In genomic region chr3:49709852-49710251, GRCh38 we compare ENCODE assay signal across 24 cellular contexts. TPM values are rescaled to one million over a fixed set of nuclear protein-coding genes. Genes with fewer than 3 reads are reported as not detected.
A peak's percentile ranks its signal among the peaks of the same experiment; 100 is the strongest.
DNase-seq lines count a peak whose midpoint lies in the region; ATAC-seq, FAIRE-seq and TF ChIP-seq lines count a peak whose summit lies in the region.
"Had no signal": no experiment of that assay in that cellular context is flagged by ENCODE, and none has a peak within 500 bp of the region (broad histone marks: within the 10 kb centered on the region; RNA-seq: fewer than 3 reads in every experiment).

No MANE protein-coding gene starts in this region.

- no peak overlapping the region for H2AK5ac ChIP-seq in neuronal stem cell (ENCODE audit: low read depth, low read length)

- no peak for TF ChIP-seq POLR2A in HepG2 (IDR thresholded peaks at IDR 0.05; ENCODE audit: insufficient read depth in 1 of 2, low read depth in 2 of 2, low read length in 2 of 2)
- TF ChIP-seq POLR2A in right lobe of liver (IDR thresholded peaks at IDR 0.05) = no peak
- TF ChIP-seq POLR2A in spleen (IDR thresholded peaks at IDR 0.05) = no peak

- intact Hi-C loops in HepG2 (cut with micrococcal nuclease; ENCODE audit: unreplicated experiment) = no loop called here
- intact Hi-C loops in right lobe of liver (cut with DNase I) = loop anchor here in 1 of 2 donors (10.0 kb wide), 1 partner anchor 135 kb away; no protein-coding TSS in a partner anchor
- intact Hi-C loops in spleen (cut with DNase I; ENCODE audit: low total_unique reads) = no loop called here
- intact Hi-C loops in left cardiac atrium (cut with DNase I) = no loop called here

- no peak for FAIRE-seq in HepG2 (lab: Jason Lieb, UNC)
- FAIRE-seq: A549, D721Med, GM12878 had no signal

- no peaks in the 10 kb centered on the region for H3K79me2 ChIP-seq in HepG2 (ENCODE audit: insufficient read depth, low read length)

- H2BK15ac ChIP-seq in neuronal stem cell (ENCODE audit: low read length) = no peak overlapping the region

- peak overlapping the region; percentile 4 for H3K4me3 Mint-ChIP-seq in endothelial cell (ENCODE audit: unreplicated experiment)
- H3K4me3 Mint-ChIP-seq: B cell; CD4-positive, CD25-positive, alpha-beta regulatory T cell; CD8-positive, alpha-beta memory T cell; GM23338; H9; HFFc6 had no signal

- H3K4me3 ChIP-seq in HepG2 (replicated peaks in 1 of 3; ENCODE audit: insufficient read depth in 1 of 3, low read depth in 2 of 3, low read length in 3 of 3) (no peak overlapping the region), right lobe of liver (no peak overlapping the region), spleen (no peak overlapping the region), neuronal stem cell (ENCODE audit: low read length in 2 of 2) (no peak overlapping the region)
- H3K4me3 ChIP-seq: A549, BLaER1, GM12878, GM23338 had no signal

- H2BK12ac ChIP-seq in neuronal stem cell (ENCODE audit: low read length) = no peak overlapping the region

- H3K27me3 Mint-ChIP-seq in endothelial cell (ENCODE audit: unreplicated experiment) = no peaks in the 10 kb centered on the region
- H3K27me3 Mint-ChIP-seq: B cell; CD4-positive, CD25-positive, alpha-beta regulatory T cell; CD8-positive, alpha-beta memory T cell had no signal

- POLR2A ChIA-PET in HepG2 (lab: Yijun Ruan, JAX) = no interaction called here

- H3K4me2 ChIP-seq in HepG2 (ENCODE audit: low read depth, low read length) (no peak overlapping the region), neuronal stem cell (ENCODE audit: insufficient read depth, low read length, poor library complexity, severe bottlenecking) (no peak overlapping the region)
- H3K4me2 ChIP-seq: A549, BLaER1, GM23338 had no signal

- no peak overlapping the region for H3K27ac Mint-ChIP-seq in endothelial cell (ENCODE audit: unreplicated experiment)
- H3K27ac Mint-ChIP-seq: B cell; CD4-positive, CD25-positive, alpha-beta regulatory T cell; GM23338; H9; HFFc6 had no signal

- H3K4me1 ChIP-seq in HepG2 (ENCODE audit: insufficient read depth, low read length) (peaks cover 23% of the 10 kb centered on the region), right lobe of liver (no peaks in the 10 kb centered on the region), spleen (peaks cover 0 to 28% (median 5%) of the 10 kb centered on the region in 6 donors), neuronal stem cell (ENCODE audit: control insufficient read depth in 2 of 2, insufficient read depth in 1 of 2, low read depth in 1 of 2, low read length in 2 of 2) (no peaks in the 10 kb centered on the region)
- H3K4me1 ChIP-seq: A549 had no signal

- no peak overlapping the region for H4K8ac ChIP-seq in neuronal stem cell (ENCODE audit: low read depth, low read length)

- H3K9ac ChIP-seq in HepG2 (ENCODE audit: insufficient read depth, low read depth, low read length) = no peak overlapping the region
- H3K9ac ChIP-seq in neuronal stem cell (ENCODE audit: low read depth, low read length, poor library complexity) = no peak overlapping the region
- H3K9ac ChIP-seq: BLaER1 had no signal

- TF ChIP-seq EP300 in HepG2 (IDR thresholded peaks at IDR 0.05; ENCODE audit: low read depth in 2 of 2, low read length in 2 of 2) (no peak), HepG2 (CRISPR knock-in tag; IDR thresholded peaks at IDR 0.05; ENCODE audit: borderline replicate concordance) (no peak)

- H3K27me3 ChIP-seq in HepG2 (ENCODE audit: control insufficient read depth in 1 of 2, insufficient read depth in 2 of 2, low read length in 2 of 2) (no peaks in the 10 kb centered on the region; a peak in 1 of 5 replicates), right lobe of liver (no peaks in the 10 kb centered on the region), spleen (replicated peaks in 1 of 7) (no peaks in the 10 kb centered on the region), neuronal stem cell (ENCODE audit: control insufficient read depth in 3 of 3, insufficient read depth in 3 of 3, low read depth in 1 of 3, low read length in 3 of 3) (no peaks in the 10 kb centered on the region)
- H3K27me3 ChIP-seq: BLaER1 had no signal

- H3K4ac ChIP-seq in neuronal stem cell (ENCODE audit: low read length) = no peak overlapping the region

- H3K79me1 ChIP-seq in neuronal stem cell (ENCODE audit: low read depth, low read length) = peaks cover 2% of the 10 kb centered on the region

- H2AFZ ChIP-seq in HepG2 (ENCODE audit: low read length) = no peak overlapping the region
- H2AFZ ChIP-seq in neuronal stem cell (ENCODE audit: low read length) = no peak overlapping the region
- H2AFZ ChIP-seq: GM23338 had no signal

- H4K91ac ChIP-seq in neuronal stem cell (ENCODE audit: low read depth, low read length, poor library complexity) = no peak overlapping the region

- H3K27ac ChIP-seq in HepG2 (ENCODE audit: extremely low read length, insufficient read depth, low read length) = no peak overlapping the region
- no peak overlapping the region for H3K27ac ChIP-seq in right lobe of liver
- no peak overlapping the region for H3K27ac ChIP-seq in spleen
- no peak overlapping the region for H3K27ac ChIP-seq in neuronal stem cell (replicated peaks; ENCODE audit: low read length)
- H3K27ac ChIP-seq: A549, BLaER1, C4-2B had no signal

- no peak overlapping the region for H2BK5ac ChIP-seq in neuronal stem cell (ENCODE audit: low read length)

- no peak for ATAC-seq in HepG2
- no peak for ATAC-seq in right lobe of liver
- no peak for ATAC-seq in left cardiac atrium
- ATAC-seq: A549, GM12878, GM23338, HCT116 had no signal

- H3K4me1 Mint-ChIP-seq in endothelial cell (ENCODE audit: unreplicated experiment) = peaks cover 15% of the 10 kb centered on the region
- H3K4me1 Mint-ChIP-seq: GM23338, H9 had no signal

- WGBS in HepG2 (ENCODE audit: low lambda C conversion rate) = 95% methylated on average over 8 of the region's 8 CpGs
- WGBS in right lobe of liver (ENCODE audit: insufficient coverage, low coverage, low lambda C conversion rate, missing lambda C conversion rate) = 94% methylated on average over 5 of the region's 8 CpGs
- 93 to 98% (median 97%) methylated on average over 8 of the region's 8 CpGs for WGBS in spleen, 5 donors
- 100% methylated on average over 1 of the region's 8 CpGs; no CpG with 5 or more reads in 1 of the 2 donors for WGBS in neuronal stem cell (ENCODE audit: extremely low coverage in 2 of 2, insufficient read length in 2 of 2, insufficient replicate concordance in 1 of 2), 2 donors

- H3K18ac ChIP-seq in neuronal stem cell (ENCODE audit: low read length) = no peak overlapping the region

- no TSS peak for BruUV-seq in HepG2 (replicated peaks; lab: Mats Ljungman, UMichigan)

- DNase-seq in HepG2 (ENCODE audit: low spot score) = no peak
- DNase-seq in right lobe of liver = no peak
- DNase-seq in endothelial cell (ENCODE audit: low spot score) = no peak
- DNase-seq in spleen = peak; percentile 10
- no peak for DNase-seq in left cardiac atrium
- DNase-seq in neuronal stem cell (ENCODE audit: low spot score) = no peak
- DNase-seq: 8988T; CD4-positive, CD25-positive, alpha-beta regulatory T cell; DMS 273 treated with DMSO at 0.1 percent for 48 hours; DMS79; EL; GDM1; H9; HFFc6 had no signal

- no peak overlapping the region for H3K23ac ChIP-seq in neuronal stem cell (ENCODE audit: low read depth, low read length, poor library complexity)

- TF ChIP-seq RAD21 in HepG2 (CRISPR knock-in tag; IDR thresholded peaks at IDR 0.05) = no peak

- H3K9me3 Mint-ChIP-seq in endothelial cell (ENCODE audit: unreplicated experiment) = no peaks in the 10 kb centered on the region
- H3K9me3 Mint-ChIP-seq: CD8-positive, alpha-beta memory T cell; GM23338; H9; HFFc6 had no signal

- no peaks in the 10 kb centered on the region for H4K20me1 ChIP-seq in HepG2 (ENCODE audit: insufficient read depth, low read length)
- H4K20me1 ChIP-seq: BLaER1 had no signal

- TF ChIP-seq CTCF in HepG2 (CRISPR knock-in tag; IDR thresholded peaks at IDR 0.05) (no peak), right lobe of liver (IDR thresholded peaks at IDR 0.05) (no peak), endothelial cell (IDR thresholded peaks at IDR 0.05; ENCODE audit: unreplicated experiment) (no peak), spleen (IDR thresholded peaks at IDR 0.05 in 8 of 11, conservative IDR thresholded peaks at IDR 0.05 in 3 of 11) (no peak)

- peaks cover 7% of the 10 kb centered on the region for H3K36me3 Mint-ChIP-seq in endothelial cell (ENCODE audit: low read depth, unreplicated experiment)

- CTCF ChIA-PET in HepG2 (lab: Yijun Ruan, JAX; ENCODE audit: low intra/inter-chr PET ratio, low total read pairs) = no interaction called here

- no peak overlapping the region for H3K14ac ChIP-seq in neuronal stem cell (ENCODE audit: low read length)

- no peak overlapping the region for H2BK120ac ChIP-seq in neuronal stem cell (ENCODE audit: low read depth, low read length)

- in situ Hi-C loops in HepG2 (cut with HindIII; ENCODE audit: extremely low pct_ligation_motif_present, low pct_unique_long_range_greater_than_20kb) = no loop called here

- H3K9me3 ChIP-seq in HepG2 (ENCODE audit: low read length) (no peaks in the 10 kb centered on the region), right lobe of liver (no peaks in the 10 kb centered on the region), spleen (no peaks in the 10 kb centered on the region), neuronal stem cell (replicated peaks in 1 of 2; ENCODE audit: control insufficient read depth in 2 of 2, insufficient read depth in 1 of 2, low read depth in 1 of 2, low read length in 2 of 2) (peaks cover 0 to 2% of the 10 kb centered on the region in 2 donors)
- H3K9me3 ChIP-seq: A549, BLaER1 had no signal

- H3K36me3 ChIP-seq in HepG2 (replicated peaks in 1 of 2; ENCODE audit: control insufficient read depth in 1 of 2, insufficient read depth in 2 of 2, low read length in 2 of 2) (peaks cover 11 to 20% of the 10 kb centered on the region in 2 experiments; a peak in 4 of 5 replicates), right lobe of liver (peaks cover 0 to 32% (median 16%) of the 10 kb centered on the region in 4 donors), spleen (peaks cover 0 to 84% (median 25%) of the 10 kb centered on the region in 6 donors), neuronal stem cell (replicated peaks in 1 of 2; ENCODE audit: control insufficient read depth in 2 of 2, insufficient read depth in 2 of 2, low read length in 2 of 2) (peaks cover 5 to 16% of the 10 kb centered on the region in 2 donors)

RNA-seq across cellular contexts. Expression of gene AMIGO3, which starts 9.6 kb away (rescaled TPM):
- total RNA-seq in HepG2 (2016; rRNA removed; fragmentation: Illumina TruSeq; extraction: Trizol) = 0.35 TPM in 1 of 2 replicates, not detected in the other
- 0.18 and 0.51 TPM in 2 replicates for total RNA-seq in HepG2 (2016; cell fraction: cytosol; rRNA removed; fragmentation: Illumina TruSeq; extraction: Trizol; ENCODE audit: low read depth)
- total RNA-seq in HepG2 (2016; cell fraction: insoluble cytoplasmic fraction; rRNA removed; fragmentation: Illumina TruSeq; extraction: Trizol) = 0.13 and 0.45 TPM in 2 replicates
- 0.19 TPM in 1 of 2 replicates, not detected in the other for total RNA-seq in HepG2 (2016; cell fraction: membrane; rRNA removed; fragmentation: Illumina TruSeq; extraction: Trizol)
- total RNA-seq in HepG2 (2016; cell fraction: nucleus; rRNA removed; fragmentation: Illumina TruSeq; extraction: Trizol) = not detected in 2 replicates
- 0.21 TPM in 1 of 2 replicates, not detected in the other for polyA plus RNA-seq in HepG2 (2011; rRNA removed)
- 0.03 and 0.07 TPM in 2 replicates for polyA plus RNA-seq in HepG2 (2011; cell fraction: cytosol; rRNA removed)
- polyA plus RNA-seq in HepG2 (2011; cell fraction: nucleus; rRNA removed) = 3.1 and 7.8 TPM in 2 replicates
- polyA plus RNA-seq in HepG2 (2012) = 0.36 TPM in 1 of 2 replicates, not detected in the other
- polyA plus RNA-seq in HepG2 (2016; cell fraction: cytosol; fragmentation: Illumina TruSeq; extraction: Trizol; ENCODE audit: low read depth) = 0.40 and 0.44 TPM in 2 replicates
- 0.73 and 0.79 TPM in 2 replicates for polyA plus RNA-seq in HepG2 (2016; cell fraction: insoluble cytoplasmic fraction; fragmentation: Illumina TruSeq; extraction: Trizol; ENCODE audit: low read depth)
- polyA plus RNA-seq in HepG2 (2016; cell fraction: membrane; fragmentation: Illumina TruSeq; extraction: Trizol; ENCODE audit: low read depth) = 0.40 and 0.43 TPM in 2 replicates
- 0.53 and 1.7 TPM in 2 replicates for polyA plus RNA-seq in HepG2 (2016; cell fraction: nucleus; fragmentation: Illumina TruSeq; extraction: Trizol; ENCODE audit: insufficient read depth, low read depth)
- polyA minus RNA-seq in HepG2 (2011; rRNA and poly(A)+ RNA removed; ENCODE audit: low replicate concordance) = 1.8 and 3.5 TPM in 2 replicates
- 0.26 and 0.30 TPM in 2 replicates for polyA minus RNA-seq in HepG2 (2011; cell fraction: cytosol; rRNA and poly(A)+ RNA removed)
- polyA minus RNA-seq in HepG2 (2011; cell fraction: nucleus; rRNA and poly(A)+ RNA removed) = 0.75 and 2.1 TPM in 2 replicates
- total RNA-seq in right lobe of liver = 1 to 10 TPM in 1 of 6 experiments, under 1 TPM in 3, not detected in 2; 0.07 to 2.4 (median 0.64) TPM
- total RNA-seq in endothelial cell (ENCODE audit: unreplicated experiment) = 0.56 TPM
- total RNA-seq in spleen = 1 to 10 TPM in 2 of 7 donors, under 1 TPM in 1, not detected in 4; 0.23 to 1.6 (median 1.4) TPM
- 1 to 10 TPM in 1 of 3 donors, under 1 TPM in 2; 0.52 to 1.1 (median 0.79) TPM for polyA plus RNA-seq in spleen
- total RNA-seq in left cardiac atrium = under 1 TPM in 1 of 2 donors, not detected in 1; 0.09 TPM
- 1.0 TPM for polyA plus RNA-seq in neuronal stem cell (2013, experiment 1 of 2)
- polyA plus RNA-seq in neuronal stem cell (2013, experiment 2 of 2) = 0.93 TPM
- total RNA-seq: B cell; CD4-positive, CD25-positive, alpha-beta regulatory T cell; H4 had no signal

RNA-seq across cellular contexts. Expression of gene GMPPB, which starts 13.9 kb away (rescaled TPM):
- total RNA-seq in HepG2 (2016; rRNA removed; fragmentation: Illumina TruSeq; extraction: Trizol) = 21.7 and 23.1 TPM in 2 replicates
- total RNA-seq in HepG2 (2016; cell fraction: cytosol; rRNA removed; fragmentation: Illumina TruSeq; extraction: Trizol; ENCODE audit: low read depth) = 3.9 and 5.4 TPM in 2 replicates
- total RNA-seq in HepG2 (2016; cell fraction: insoluble cytoplasmic fraction; rRNA removed; fragmentation: Illumina TruSeq; extraction: Trizol) = 21.2 and 23.8 TPM in 2 replicates
- total RNA-seq in HepG2 (2016; cell fraction: membrane; rRNA removed; fragmentation: Illumina TruSeq; extraction: Trizol) = 7.3 and 8.9 TPM in 2 replicates
- total RNA-seq in HepG2 (2016; cell fraction: nucleus; rRNA removed; fragmentation: Illumina TruSeq; extraction: Trizol) = 14.9 and 16.7 TPM in 2 replicates
- polyA plus RNA-seq in HepG2 (2011; rRNA removed) = 6.5 and 9.1 TPM in 2 replicates
- 6.3 and 8.4 TPM in 2 replicates for polyA plus RNA-seq in HepG2 (2011; cell fraction: cytosol; rRNA removed)
- 15.5 and 21.5 TPM in 2 replicates for polyA plus RNA-seq in HepG2 (2011; cell fraction: nucleus; rRNA removed)
- 4.8 and 5.8 TPM in 2 replicates for polyA plus RNA-seq in HepG2 (2012)
- polyA plus RNA-seq in HepG2 (2016; cell fraction: cytosol; fragmentation: Illumina TruSeq; extraction: Trizol; ENCODE audit: low read depth) = 3.3 and 3.7 TPM in 2 replicates
- 17.8 and 18.8 TPM in 2 replicates for polyA plus RNA-seq in HepG2 (2016; cell fraction: insoluble cytoplasmic fraction; fragmentation: Illumina TruSeq; extraction: Trizol; ENCODE audit: low read depth)
- 4.7 and 5.8 TPM in 2 replicates for polyA plus RNA-seq in HepG2 (2016; cell fraction: membrane; fragmentation: Illumina TruSeq; extraction: Trizol; ENCODE audit: low read depth)
- 23.9 and 25.9 TPM in 2 replicates for polyA plus RNA-seq in HepG2 (2016; cell fraction: nucleus; fragmentation: Illumina TruSeq; extraction: Trizol; ENCODE audit: insufficient read depth, low read depth)
- polyA minus RNA-seq in HepG2 (2011; rRNA and poly(A)+ RNA removed; ENCODE audit: low replicate concordance) = 21.4 and 30.7 TPM in 2 replicates
- polyA minus RNA-seq in HepG2 (2011; cell fraction: cytosol; rRNA and poly(A)+ RNA removed) = 4.2 and 5.6 TPM in 2 replicates
- 12.6 and 20.3 TPM in 2 replicates for polyA minus RNA-seq in HepG2 (2011; cell fraction: nucleus; rRNA and poly(A)+ RNA removed)
- total RNA-seq in right lobe of liver = 10 to 100 TPM; 12.2 to 34.2 (median 25.6) TPM
- total RNA-seq in endothelial cell (ENCODE audit: unreplicated experiment) = 21.3 TPM
- 10 to 100 TPM; 24.0 to 34.3 (median 30.0) TPM for total RNA-seq in spleen
- 10 to 100 TPM; 10.8 to 21.2 (median 11.1) TPM for polyA plus RNA-seq in spleen
- 10 to 100 TPM; 22.4 to 38.3 TPM for total RNA-seq in left cardiac atrium
- 7.4 TPM for polyA plus RNA-seq in neuronal stem cell (2013, experiment 1 of 2)
- 7.4 TPM for polyA plus RNA-seq in neuronal stem cell (2013, experiment 2 of 2)

RNA-seq across cellular contexts. Expression of gene RNF123, which starts 20.5 kb away (rescaled TPM):
- total RNA-seq in HepG2 (2016; rRNA removed; fragmentation: Illumina TruSeq; extraction: Trizol) (16.1 and 29.9 TPM in 2 replicates), right lobe of liver (10 to 100 TPM; 32.4 to 48.3 (median 39.9) TPM), endothelial cell (ENCODE audit: unreplicated experiment) (42.3 TPM), spleen (10 to 100 TPM; 34.9 to 57.5 (median 48.1) TPM), left cardiac atrium (10 to 100 TPM; 39.2 to 44.8 TPM)
- 7.6 and 8.9 TPM in 2 replicates for total RNA-seq in HepG2 (2016; cell fraction: cytosol; rRNA removed; fragmentation: Illumina TruSeq; extraction: Trizol; ENCODE audit: low read depth)
- 12.8 and 27.1 TPM in 2 replicates for total RNA-seq in HepG2 (2016; cell fraction: insoluble cytoplasmic fraction; rRNA removed; fragmentation: Illumina TruSeq; extraction: Trizol)
- total RNA-seq in HepG2 (2016; cell fraction: membrane; rRNA removed; fragmentation: Illumina TruSeq; extraction: Trizol) = 10.8 and 12.7 TPM in 2 replicates
- 28.7 and 34.7 TPM in 2 replicates for total RNA-seq in HepG2 (2016; cell fraction: nucleus; rRNA removed; fragmentation: Illumina TruSeq; extraction: Trizol)
- polyA plus RNA-seq in HepG2 (2011; rRNA removed) (82.2 and 91.9 TPM in 2 replicates), spleen (10 to 100 TPM; 11.6 to 22.5 (median 18.0) TPM)
- polyA plus RNA-seq in HepG2 (2011; cell fraction: cytosol; rRNA removed) = 37.9 and 55.2 TPM in 2 replicates
- polyA plus RNA-seq in HepG2 (2011; cell fraction: nucleus; rRNA removed) = 455 and 594 TPM in 2 replicates
- 27.9 and 34.2 TPM in 2 replicates for polyA plus RNA-seq in HepG2 (2012)
- 8.1 and 10.5 TPM in 2 replicates for polyA plus RNA-seq in HepG2 (2016; cell fraction: cytosol; fragmentation: Illumina TruSeq; extraction: Trizol; ENCODE audit: low read depth)
- polyA plus RNA-seq in HepG2 (2016; cell fraction: insoluble cytoplasmic fraction; fragmentation: Illumina TruSeq; extraction: Trizol; ENCODE audit: low read depth) = 17.1 and 25.1 TPM in 2 replicates
- 14.9 and 15.8 TPM in 2 replicates for polyA plus RNA-seq in HepG2 (2016; cell fraction: membrane; fragmentation: Illumina TruSeq; extraction: Trizol; ENCODE audit: low read depth)
- 108 and 116 TPM in 2 replicates for polyA plus RNA-seq in HepG2 (2016; cell fraction: nucleus; fragmentation: Illumina TruSeq; extraction: Trizol; ENCODE audit: insufficient read depth, low read depth)
- 88.9 and 105 TPM in 2 replicates for polyA minus RNA-seq in HepG2 (2011; rRNA and poly(A)+ RNA removed; ENCODE audit: low replicate concordance)
- polyA minus RNA-seq in HepG2 (2011; cell fraction: cytosol; rRNA and poly(A)+ RNA removed) = 26.2 and 30.5 TPM in 2 replicates
- polyA minus RNA-seq in HepG2 (2011; cell fraction: nucleus; rRNA and poly(A)+ RNA removed) = 55.9 and 56.4 TPM in 2 replicates
- polyA plus RNA-seq in neuronal stem cell (2013, experiment 1 of 2) = 21.9 TPM
- 20.9 TPM for polyA plus RNA-seq in neuronal stem cell (2013, experiment 2 of 2)

RNA-seq across cellular contexts. Expression of gene MST1, which starts 20.6 kb away (rescaled TPM):
- 26.7 and 189 TPM in 2 replicates for total RNA-seq in HepG2 (2016; rRNA removed; fragmentation: Illumina TruSeq; extraction: Trizol)
- 15.3 and 18.3 TPM in 2 replicates for total RNA-seq in HepG2 (2016; cell fraction: cytosol; rRNA removed; fragmentation: Illumina TruSeq; extraction: Trizol; ENCODE audit: low read depth)
- 25.3 and 197 TPM in 2 replicates for total RNA-seq in HepG2 (2016; cell fraction: insoluble cytoplasmic fraction; rRNA removed; fragmentation: Illumina TruSeq; extraction: Trizol)
- total RNA-seq in HepG2 (2016; cell fraction: membrane; rRNA removed; fragmentation: Illumina TruSeq; extraction: Trizol) = 14.6 and 16.5 TPM in 2 replicates
- 267 and 300 TPM in 2 replicates for total RNA-seq in HepG2 (2016; cell fraction: nucleus; rRNA removed; fragmentation: Illumina TruSeq; extraction: Trizol)
- polyA plus RNA-seq in HepG2 (2011; rRNA removed) = 452 and 686 TPM in 2 replicates
- polyA plus RNA-seq in HepG2 (2011; cell fraction: cytosol; rRNA removed) = 174 and 178 TPM in 2 replicates
- 7,383 and 7,818 TPM in 2 replicates for polyA plus RNA-seq in HepG2 (2011; cell fraction: nucleus; rRNA removed)
- 313 and 330 TPM in 2 replicates for polyA plus RNA-seq in HepG2 (2012)
- 6.2 and 6.6 TPM in 2 replicates for polyA plus RNA-seq in HepG2 (2016; cell fraction: cytosol; fragmentation: Illumina TruSeq; extraction: Trizol; ENCODE audit: low read depth)
- 20.9 and 21.3 TPM in 2 replicates for polyA plus RNA-seq in HepG2 (2016; cell fraction: insoluble cytoplasmic fraction; fragmentation: Illumina TruSeq; extraction: Trizol; ENCODE audit: low read depth)
- 9.6 and 10.0 TPM in 2 replicates for polyA plus RNA-seq in HepG2 (2016; cell fraction: membrane; fragmentation: Illumina TruSeq; extraction: Trizol; ENCODE audit: low read depth)
- 695 and 762 TPM in 2 replicates for polyA plus RNA-seq in HepG2 (2016; cell fraction: nucleus; fragmentation: Illumina TruSeq; extraction: Trizol; ENCODE audit: insufficient read depth, low read depth)
- polyA minus RNA-seq in HepG2 (2011; rRNA and poly(A)+ RNA removed; ENCODE audit: low replicate concordance) = 3.2 and 148 TPM in 2 replicates
- polyA minus RNA-seq in HepG2 (2011; cell fraction: cytosol; rRNA and poly(A)+ RNA removed) = 42.2 and 50.5 TPM in 2 replicates
- 323 and 384 TPM in 2 replicates for polyA minus RNA-seq in HepG2 (2011; cell fraction: nucleus; rRNA and poly(A)+ RNA removed)
- total RNA-seq in right lobe of liver = 100 to 1,000 TPM; 321 to 695 (median 632) TPM
- total RNA-seq in endothelial cell (ENCODE audit: unreplicated experiment) = 22.0 TPM
- 10 to 100 TPM; 17.0 to 26.9 (median 21.1) TPM for total RNA-seq in spleen
- polyA plus RNA-seq in spleen = 10 to 100 TPM; 28.0 to 65.8 (median 43.4) TPM
- total RNA-seq in left cardiac atrium = 10 to 100 TPM in 1 of 2 donors, 1 to 10 TPM in 1; 8.8 to 11.5 TPM
- 10.4 TPM for polyA plus RNA-seq in neuronal stem cell (2013, experiment 1 of 2)
- polyA plus RNA-seq in neuronal stem cell (2013, experiment 2 of 2) = 11.3 TPM

RNA-seq across cellular contexts. Expression of gene APEH, which starts 35.7 kb away (rescaled TPM):
- total RNA-seq in HepG2 (2016; rRNA removed; fragmentation: Illumina TruSeq; extraction: Trizol) (116 and 130 TPM in 2 replicates), right lobe of liver (100 to 1,000 TPM in 2 of 6 experiments, 10 to 100 TPM in 4; 60.9 to 114 (median 90.5) TPM), endothelial cell (ENCODE audit: unreplicated experiment) (71.1 TPM), spleen (10 to 100 TPM; 63.1 to 89.5 (median 78.7) TPM), left cardiac atrium (10 to 100 TPM; 75.3 to 82.6 TPM)
- total RNA-seq in HepG2 (2016; cell fraction: cytosol; rRNA removed; fragmentation: Illumina TruSeq; extraction: Trizol; ENCODE audit: low read depth) = 32.8 and 39.1 TPM in 2 replicates
- 118 and 134 TPM in 2 replicates for total RNA-seq in HepG2 (2016; cell fraction: insoluble cytoplasmic fraction; rRNA removed; fragmentation: Illumina TruSeq; extraction: Trizol)
- total RNA-seq in HepG2 (2016; cell fraction: membrane; rRNA removed; fragmentation: Illumina TruSeq; extraction: Trizol) = 57.5 and 60.4 TPM in 2 replicates
- 99.4 and 109 TPM in 2 replicates for total RNA-seq in HepG2 (2016; cell fraction: nucleus; rRNA removed; fragmentation: Illumina TruSeq; extraction: Trizol)
- polyA plus RNA-seq in HepG2 (2011; rRNA removed) (116 and 123 TPM in 2 replicates), spleen (10 to 100 TPM; 29.6 to 46.0 (median 42.7) TPM)
- polyA plus RNA-seq in HepG2 (2011; cell fraction: cytosol; rRNA removed) = 95.0 and 116 TPM in 2 replicates
- 227 and 231 TPM in 2 replicates for polyA plus RNA-seq in HepG2 (2011; cell fraction: nucleus; rRNA removed)
- 110 and 113 TPM in 2 replicates for polyA plus RNA-seq in HepG2 (2012)
- 22.6 and 23.9 TPM in 2 replicates for polyA plus RNA-seq in HepG2 (2016; cell fraction: cytosol; fragmentation: Illumina TruSeq; extraction: Trizol; ENCODE audit: low read depth)
- 87.5 and 96.0 TPM in 2 replicates for polyA plus RNA-seq in HepG2 (2016; cell fraction: insoluble cytoplasmic fraction; fragmentation: Illumina TruSeq; extraction: Trizol; ENCODE audit: low read depth)
- polyA plus RNA-seq in HepG2 (2016; cell fraction: membrane; fragmentation: Illumina TruSeq; extraction: Trizol; ENCODE audit: low read depth) = 27.9 and 31.1 TPM in 2 replicates
- polyA plus RNA-seq in HepG2 (2016; cell fraction: nucleus; fragmentation: Illumina TruSeq; extraction: Trizol; ENCODE audit: insufficient read depth, low read depth) = 137 and 152 TPM in 2 replicates
- 481 and 533 TPM in 2 replicates for polyA minus RNA-seq in HepG2 (2011; rRNA and poly(A)+ RNA removed; ENCODE audit: low replicate concordance)
- polyA minus RNA-seq in HepG2 (2011; cell fraction: cytosol; rRNA and poly(A)+ RNA removed) = 94.8 and 99.0 TPM in 2 replicates
- polyA minus RNA-seq in HepG2 (2011; cell fraction: nucleus; rRNA and poly(A)+ RNA removed) = 120 and 143 TPM in 2 replicates
- 50.1 TPM for polyA plus RNA-seq in neuronal stem cell (2013, experiment 1 of 2)
- 46.8 TPM for polyA plus RNA-seq in neuronal stem cell (2013, experiment 2 of 2)
